ENCODE assay signal across 1 cellular context in genomic region chr1:21935393-21935804, GRCh38.
TF ChIP-seq lines count a peak whose summit lies in the region.

No MANE protein-coding gene starts in this region.

TF ChIP-seq in H1, 55 proteins besides CTCF, POLR2A, EP300 and RAD21 (continued from another document):
- TF ChIP-seq CHD7 (IDR thresholded peaks at IDR 0.05; ENCODE audit: insufficient replicate concordance, low read length) (no peak), SP4 (IDR thresholded peaks at IDR 0.05; ENCODE audit: low read length) (no peak), NRF1 (IDR thresholded peaks at IDR 0.05; ENCODE audit: low read depth, low read length) (no peak), RFX5 (IDR thresholded peaks at IDR 0.05; ENCODE audit: borderline replicate concordance, low read depth, low read length) (no peak), GTF2F1 (IDR thresholded peaks at IDR 0.05; ENCODE audit: borderline replicate concordance, low read depth, low read length) (no peak), RXRA (IDR thresholded peaks at IDR 0.05; ENCODE audit: insufficient read depth, low read depth, low read length) (no peak), RBBP5 (IDR thresholded peaks at IDR 0.05; ENCODE audit: borderline replicate concordance, low read depth, low read length) (no peak), TBP (IDR thresholded peaks at IDR 0.05; ENCODE audit: low read depth, low read length) (no peak), TCF12 (IDR thresholded peaks at IDR 0.05; ENCODE audit: low read depth, low read length) (no peak), HDAC6 (IDR thresholded peaks at IDR 0.05; ENCODE audit: low read depth, low read length) (no peak), HDAC2 (IDR thresholded peaks at IDR 0.05; ENCODE audit: borderline replicate concordance in 1 of 2, low read depth in 2 of 2, low read length in 2 of 2) (no peak), E2F6 (IDR thresholded peaks at IDR 0.05) (no peak), FOSL1 (IDR thresholded peaks at IDR 0.05; ENCODE audit: insufficient read depth, low read depth, low read length) (no peak)
TF ChIP-seq in H1: peak in this region for 0.
